1 cellular context compared by ENCODE assay signal in genomic region chr1:37633950-37634553, GRCh38.
TF ChIP-seq lines count a peak whose summit lies in the region.

No MANE protein-coding gene starts in this region.

TF ChIP-seq in H1, 55 proteins besides CTCF, POLR2A, EP300 and RAD21:
- TF ChIP-seq CREB1 (IDR thresholded peaks at IDR 0.05) (0 out of 2 replicates have a peak, but pooled peaks have one; percentile 2), MAFK (IDR thresholded peaks at IDR 0.05; ENCODE audit: low read depth, low read length) (no peak), JUND (IDR thresholded peaks at IDR 0.05; ENCODE audit: low read length) (no peak), ATF2 (IDR thresholded peaks at IDR 0.05; ENCODE audit: low read length) (no peak), ASH2L (IDR thresholded peaks at IDR 0.05; ENCODE audit: low read length) (peak; percentile 31), SIX5 (IDR thresholded peaks at IDR 0.05; ENCODE audit: low read depth, low read length) (no peak), SIN3A (conservative IDR thresholded peaks at IDR 0.05 in 1 of 2, IDR thresholded peaks at IDR 0.05 in 1 of 2; ENCODE audit: low read depth in 1 of 2, low read length in 2 of 2) (no peak), SUZ12 (IDR thresholded peaks at IDR 0.05; ENCODE audit: low read length) (peak; percentile 93), USF2 (IDR thresholded peaks at IDR 0.05; ENCODE audit: low read length) (no peak), EZH2 (IDR thresholded peaks at IDR 0.05; ENCODE audit: low read depth, low read length, severe bottlenecking) (peak; percentile 94), TBP (IDR thresholded peaks at IDR 0.05; ENCODE audit: low read depth, low read length) (no peak)
